18 cellular contexts compared by ENCODE assay signal in genomic region chr18:5841518-5841917, GRCh38. TPM values are rescaled to one million over a fixed set of nuclear protein-coding genes. Genes with fewer than 3 reads are reported as not detected.
DNase-seq lines count a peak whose midpoint lies in the region; ATAC-seq and TF ChIP-seq lines count a peak whose summit lies in the region.
"Had no signal": no experiment of that assay in that cellular context is flagged by ENCODE, and none has a peak within 500 bp of the region (broad histone marks: within the 10 kb centered on the region; RNA-seq: fewer than 3 reads in every experiment).

No MANE protein-coding gene starts in this region.

- DNase-seq in NCI-H2107 treated with DMSO at 0.1 percent for 48 hours (lab: John Stamatoyannopoulos, UW; ENCODE audit: unreplicated experiment) (peak; percentile 13), NCI-H2107 (lab: John Stamatoyannopoulos, UW) (no peak), LNCaP clone FGC (ENCODE audit: low read depth) (no peak), adrenal gland (no peak)
- DNase-seq: CD8-positive, alpha-beta memory T cell; immature natural killer cell; NCI-H1930; nephron progenitor cell; SHP77; stomach had no signal

- H3K4me3 ChIP-seq in LNCaP clone FGC (ENCODE audit: low read depth, low read length) (no peak overlapping the region), adrenal gland (no peak overlapping the region)
- H3K4me3 ChIP-seq: coronary artery, stomach, vagina had no signal

- H3K27ac ChIP-seq in adrenal gland = no peak overlapping the region
- H3K27ac ChIP-seq: coronary artery, epithelial cell of prostate, stomach, vagina had no signal

- 23 to 47% (median 30%) methylated on average over 2 of the region's 2 CpGs for WGBS in adrenal gland, 4 donors

- TF ChIP-seq CTCF in LNCaP clone FGC (IDR thresholded peaks at IDR 0.05; ENCODE audit: control insufficient read depth, extremely low read depth, insufficient read depth) = peak; percentile 39; the same call in 1 of the 2 replicates
- peak; percentile 13 to 50 (median 36) for TF ChIP-seq CTCF in adrenal gland (IDR thresholded peaks at IDR 0.05)
- TF ChIP-seq CTCF in nephron (IDR thresholded peaks at IDR 0.05; ENCODE audit: unreplicated experiment in 3 of 3) = peak in 2 of 3 experiments; percentile 18 to 22

- H3K27me3 ChIP-seq in adrenal gland = no peaks in the 10 kb centered on the region
- H3K27me3 ChIP-seq: vagina had no signal

- intact Hi-C loops in adrenal gland (cut with DNase I) = no loop called here

- peaks cover 12% of the 10 kb centered on the region for H3K27me3 Mint-ChIP-seq in nephron (ENCODE audit: low read depth)

- peaks cover 0 to 5% of the 10 kb centered on the region in 2 donors for H3K4me1 ChIP-seq in adrenal gland (replicated peaks in 1 of 2)
- H3K4me1 ChIP-seq: stomach, vagina had no signal

- no peak for ATAC-seq in GM18870 (IDR thresholded peaks at IDR 0.05; ENCODE audit: unreplicated experiment)
- no peak for ATAC-seq in HG03342 (IDR thresholded peaks at IDR 0.05; ENCODE audit: unreplicated experiment)
- ATAC-seq in GM21717 (IDR thresholded peaks at IDR 0.05; ENCODE audit: unreplicated experiment) = no peak
- ATAC-seq: activated CD4-positive, CD25-positive, alpha-beta regulatory T cell treated with anti-CD3 and anti-CD28 coated beads, Interleukin-2, amount 50 U/mL, for 24 hours had no signal

- no peaks in the 10 kb centered on the region for H3K9me3 ChIP-seq in adrenal gland (replicated peaks in 1 of 3)
- H3K9me3 ChIP-seq: stomach, vagina had no signal

- H3K4me1 Mint-ChIP-seq in nephron = peaks cover 7% of the 10 kb centered on the region
- H3K4me1 Mint-ChIP-seq: CD8-positive, alpha-beta memory T cell; immature natural killer cell; nephron progenitor cell had no signal

- H3K9me3 Mint-ChIP-seq in nephron = peaks cover 3% of the 10 kb centered on the region

- no peaks in the 10 kb centered on the region for H3K36me3 Mint-ChIP-seq in nephron (ENCODE audit: low read depth)
- H3K36me3 Mint-ChIP-seq: CD8-positive, alpha-beta memory T cell; immature natural killer cell had no signal

- no peak for TF ChIP-seq POLR2A in adrenal gland (IDR thresholded peaks at IDR 0.05)

- H3K36me3 ChIP-seq in adrenal gland (replicated peaks in 1 of 2) = no peaks in the 10 kb centered on the region
- H3K36me3 ChIP-seq: stomach, vagina had no signal

- H3K4me3 Mint-ChIP-seq in nephron = no peak overlapping the region
- H3K4me3 Mint-ChIP-seq: CD8-positive, alpha-beta memory T cell; immature natural killer cell; nephron progenitor cell had no signal

- H3K27ac Mint-ChIP-seq in nephron = no peak overlapping the region
- H3K27ac Mint-ChIP-seq: CD8-positive, alpha-beta memory T cell; immature natural killer cell; nephron progenitor cell had no signal

RNA-seq across cellular contexts. Expression of gene TMEM200C, which starts 53.8 kb away (rescaled TPM):
- 10 to 100 TPM in 5 of 8 donors, 1 to 10 TPM in 3; 5.8 to 42.4 (median 15.9) TPM for total RNA-seq in adrenal gland
- 1 to 10 TPM; 1.6 to 3.1 (median 2.7) TPM for polyA plus RNA-seq in adrenal gland
- total RNA-seq: CD8-positive, alpha-beta memory T cell had no signal
- polyA plus RNA-seq: CD8-positive, alpha-beta memory T cell; immature natural killer cell had no signal
